In the genomic region with DNA sequence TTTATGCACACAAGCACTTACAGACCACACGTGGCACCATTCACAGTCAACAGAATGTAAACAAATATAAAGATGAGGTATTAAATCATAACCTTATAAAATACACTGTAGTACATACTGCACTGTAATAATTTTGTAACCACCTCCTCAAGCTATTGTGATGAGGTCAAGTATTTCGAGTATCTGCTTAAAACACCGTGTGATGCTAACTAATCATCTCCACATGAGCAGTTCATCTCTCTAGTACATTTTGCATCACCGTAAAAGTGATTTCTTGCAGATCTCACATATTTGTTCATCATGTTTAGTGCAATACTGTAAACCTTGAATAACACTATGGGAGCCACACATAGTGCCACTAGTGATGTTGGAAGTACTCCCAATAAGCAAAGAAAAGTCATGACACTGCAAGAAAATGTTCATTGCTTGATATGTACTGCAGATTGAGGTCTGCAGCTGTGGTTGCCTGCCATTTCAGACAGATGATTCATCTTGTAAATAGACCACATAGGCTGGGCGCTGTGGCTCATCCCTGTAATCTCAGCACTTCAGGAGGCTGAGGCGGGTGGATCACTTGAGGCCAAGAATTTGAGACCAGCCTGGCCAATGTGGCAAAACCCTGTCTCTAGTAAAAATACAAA, we compare ENCODE assay signal across 17 cellular contexts. TPM values are rescaled to one million over a fixed set of nuclear protein-coding genes. Genes with fewer than 3 reads are reported as not detected.
DNase-seq lines count a peak whose midpoint lies in the region; ATAC-seq, FAIRE-seq and TF ChIP-seq lines count a peak whose summit lies in the region.
"Had no signal": no experiment of that assay in that cellular context is flagged by ENCODE, and none has a peak within 500 bp of the region (broad histone marks: within the 10 kb centered on the region; RNA-seq: fewer than 3 reads in every experiment).

No MANE protein-coding gene starts in this region.

- H3K4me3 ChIP-seq in A549 (no peak overlapping the region), HCT116 (replicated peaks in 1 of 2; ENCODE audit: low read depth in 1 of 2, low read length in 2 of 2) (no peak overlapping the region), SJCRH30 (no peak overlapping the region), fibroblast of the aortic adventitia (ENCODE audit: low read depth, low read length) (no peak overlapping the region), heart left ventricle (no peak overlapping the region)
- H3K4me3 ChIP-seq: coronary artery, prostate gland had no signal

- no peaks in the 10 kb centered on the region for H3K79me2 ChIP-seq in HCT116 (ENCODE audit: insufficient read depth, low read length)

- ATAC-seq in A549 (peak; percentile 90 to 97), HCT116 (peak; percentile 76), left colon (no peak), HG02678 (IDR thresholded peaks at IDR 0.05; ENCODE audit: unreplicated experiment) (no peak), heart left ventricle (no peak)
- ATAC-seq: T-cell had no signal

- TF ChIP-seq RAD21 in A549 (conservative IDR thresholded peaks at IDR 0.05 in 1 of 2, IDR thresholded peaks at IDR 0.05 in 1 of 2), result no peak
- TF ChIP-seq RAD21 in HCT116 (IDR thresholded peaks at IDR 0.05; ENCODE audit: low read depth), result no peak

- H3K4me1 ChIP-seq in A549 (peaks cover 11% of the 10 kb centered on the region; the same call in 2 of the 3 replicates), HCT116 (ENCODE audit: control insufficient read depth in 1 of 2, insufficient read depth in 2 of 2, low read length in 2 of 2) (peaks cover 0 to 6% of the 10 kb centered on the region in 2 experiments; a peak in 1 of 4 replicates), SJCRH30 (no peaks in the 10 kb centered on the region), heart left ventricle (no peaks in the 10 kb centered on the region)
- H3K4me1 ChIP-seq: prostate gland had no signal

- 11% methylated on average over 6 of the region's 6 CpGs for WGBS in A549 (ENCODE audit: missing lambda C conversion rate)
- 78 to 83% (median 80%) methylated on average over 6 of the region's 6 CpGs for WGBS in heart left ventricle, 4 donors

- H3K9me3 ChIP-seq in A549, result no peaks in the 10 kb centered on the region
- H3K9me3 ChIP-seq in HCT116 (ENCODE audit: control insufficient read depth in 1 of 2, insufficient read depth in 1 of 2, low read depth in 1 of 2, low read length in 2 of 2), result no peaks in the 10 kb centered on the region
- H3K9me3 ChIP-seq in SJCRH30 (replicated peaks), result no peaks in the 10 kb centered on the region
- H3K9me3 ChIP-seq in heart left ventricle, result no peaks in the 10 kb centered on the region
- H3K9me3 ChIP-seq: prostate gland had no signal

- no TSS peak for BruUV-seq in HCT116 (replicated peaks; lab: Mats Ljungman, UMichigan)

- H3K27ac ChIP-seq in A549 (peak overlapping the region; percentile 54 to 56; a peak in 4 of 6 replicates), HCT116 (ENCODE audit: low read depth, low read length) (no peak overlapping the region), SJCRH30 (no peak overlapping the region), heart left ventricle (no peak overlapping the region)
- H3K27ac ChIP-seq: coronary artery, prostate gland had no signal

- H3K36me3 ChIP-seq in HCT116 (ENCODE audit: control insufficient read depth in 1 of 2, insufficient read depth in 2 of 2, low read length in 2 of 2), result no peaks in the 10 kb centered on the region
- H3K36me3 ChIP-seq in SJCRH30, result no peaks in the 10 kb centered on the region
- no peaks in the 10 kb centered on the region for H3K36me3 ChIP-seq in heart left ventricle
- H3K36me3 ChIP-seq: prostate gland had no signal

- no peak overlapping the region for H3K9ac ChIP-seq in HCT116 (ENCODE audit: low read length)

- RAD21 ChIA-PET in HCT116 (lab: Charles Lee; ENCODE audit: low non-redundant PET in 1 of 2, low total read pairs in 2 of 2, uncharacterized antibody in 2 of 2, unreplicated experiment in 2 of 2), result no interaction called here

- no peak for FAIRE-seq in A549 (lab: Jason Lieb, UNC)
- FAIRE-seq: H1 had no signal

- no peak overlapping the region for H2AFZ ChIP-seq in HCT116 (ENCODE audit: low read depth, low read length, poor library complexity, severe bottlenecking)

- intact Hi-C loops in HCT116 (cut with micrococcal nuclease), result loop anchor here (5.0 kb wide), 1 partner anchor 51 kb away; no protein-coding TSS in a partner anchor
- intact Hi-C loops in left colon (cut with DNase I, micrococcal nuclease), result no loop called here
- intact Hi-C loops in heart left ventricle (cut with DNase I), result no loop called here

- no peak for TF ChIP-seq EP300 in A549 (IDR thresholded peaks at IDR 0.05)

- H3K27me3 ChIP-seq in HCT116 (ENCODE audit: insufficient read depth, low read length), result no peaks in the 10 kb centered on the region; the same call in 1 of the 2 replicates
- H3K27me3 ChIP-seq in SJCRH30, result no peaks in the 10 kb centered on the region
- no peaks in the 10 kb centered on the region for H3K27me3 ChIP-seq in heart left ventricle

- CTCF ChIA-PET in A549 (lab: Yijun Ruan, JAX), result interaction anchor here (1.0 to 1.4 kb wide), 2 partner anchors 8 to 10 kb away, joined by 4 to 5 read pairs; no protein-coding TSS in a partner anchor
- CTCF ChIA-PET in HCT116 (lab: Charles Lee), result no interaction called here

- peak in 1 of 2 experiments; percentile 74 for DNase-seq in A549 (ENCODE audit: low read depth in 1 of 2, low spot score in 1 of 2)
- DNase-seq in HCT116 (ENCODE audit: low read depth, low spot score), result peak; percentile 10
- DNase-seq in SJCRH30, result peak; percentile 54 to 61
- peak; percentile 14 for DNase-seq in fibroblast of the aortic adventitia (ENCODE audit: low read depth)
- DNase-seq in left colon, result no peak
- no peak for DNase-seq in GOT3 (lab: John Stamatoyannopoulos, UW)
- no peak for DNase-seq in heart left ventricle
- DNase-seq: activated CD4-positive, alpha-beta T cell treated with anti-CD3 and anti-CD28 coated beads for 48 hours; activated gamma-delta T cell; hypothalamus; NCI-H526; substantia nigra; T-cell had no signal

- peak overlapping the region; percentile 55 for H3K4me2 ChIP-seq in A549
- no peak overlapping the region for H3K4me2 ChIP-seq in HCT116 (ENCODE audit: low read length)

- POLR2A ChIA-PET in A549 (lab: Yijun Ruan, JAX), result no interaction called here
- POLR2A ChIA-PET in HCT116 (lab: Charles Lee), result no interaction called here

- H4K20me1 ChIP-seq in HCT116 (ENCODE audit: insufficient read depth), result no peaks in the 10 kb centered on the region

- TF ChIP-seq POLR2A in A549 (IDR thresholded peaks at IDR 0.05; ENCODE audit: low read length) (no peak), HCT116 (IDR thresholded peaks at IDR 0.05; ENCODE audit: borderline replicate concordance, extremely low read depth, insufficient read depth, insufficient read length) (no peak), heart left ventricle (IDR thresholded peaks at IDR 0.05) (no peak)

- no peak for TF ChIP-seq CTCF in A549 (IDR thresholded peaks at IDR 0.05)
- TF ChIP-seq CTCF in HCT116 (IDR thresholded peaks at IDR 0.05 in 2 of 3, conservative IDR thresholded peaks at IDR 0.05 in 1 of 3; ENCODE audit: borderline replicate concordance in 1 of 3, insufficient read depth in 1 of 3, low read depth in 2 of 3, low read length in 2 of 3), result no peak
- TF ChIP-seq CTCF in fibroblast of the aortic adventitia (IDR thresholded peaks at IDR 0.05; ENCODE audit: insufficient read depth, low read length), result no peak
- TF ChIP-seq CTCF in heart left ventricle (IDR thresholded peaks at IDR 0.05), result no peak

- H3K9me2 ChIP-seq in HCT116 (ENCODE audit: insufficient read depth), result no peaks in the 10 kb centered on the region

TF ChIP-seq in A549, 52 proteins besides CTCF, POLR2A, EP300 and RAD21 (continues in another document):
- TF ChIP-seq, protein P1, sequence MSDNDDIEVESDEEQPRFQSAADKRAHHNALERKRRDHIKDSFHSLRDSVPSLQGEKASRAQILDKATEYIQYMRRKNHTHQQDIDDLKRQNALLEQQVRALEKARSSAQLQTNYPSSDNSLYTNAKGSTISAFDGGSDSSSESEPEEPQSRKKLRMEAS (IDR thresholded peaks at IDR 0.05), result peak; percentile 48
- TF ChIP-seq FOSL2 (IDR thresholded peaks at IDR 0.05) (peak; percentile 46; the same call in 1 of the 2 replicates), FOSL2 (CRISPR knock-in tag; IDR thresholded peaks at IDR 0.05) (peak; percentile 70), MAFK (IDR thresholded peaks at IDR 0.05; ENCODE audit: partially characterized antibody) (peak; percentile 94), ZNF302 (CRISPR knock-in tag; IDR thresholded peaks at IDR 0.05) (no peak), CBX8 (IDR thresholded peaks at IDR 0.05) (no peak), RNF2 (IDR thresholded peaks at IDR 0.05; ENCODE audit: borderline replicate concordance, low read depth) (no peak)

TF ChIP-seq in HCT116, 20 proteins besides CTCF, POLR2A, EP300 and RAD21:
- TF ChIP-seq EGR1 (IDR thresholded peaks at IDR 0.05; ENCODE audit: low read depth), result no peak
- peak; percentile 19; the same call in 1 of the 2 replicates for TF ChIP-seq JUND (IDR thresholded peaks at IDR 0.05)
- 0 out of 2 replicates have a peak, but pooled peaks have one; percentile 32 for TF ChIP-seq FOSL1 (IDR thresholded peaks at IDR 0.05; ENCODE audit: low read depth)

RNA-seq across cellular contexts. Expression of a gene that starts 44.3 kb away (rescaled TPM):
- polyA plus RNA-seq in A549 (2011; rRNA removed) (not detected in 2 replicates), A549 (2017; fragmentation: RNase III; extraction: RNeasy Plus Mini Kit Qiagen cat#74134 plus additional on column Dnase treatment) (not detected in 3 replicates), heart left ventricle (not detected)
- not detected in 2 replicates for polyA plus RNA-seq in A549 (2012; cell fraction: cytosol; rRNA removed)
- polyA plus RNA-seq in A549 (2012; cell fraction: nucleus; rRNA removed), result not detected in 2 replicates
- polyA minus RNA-seq in A549 (2011; rRNA and poly(A)+ RNA removed), result not detected in 2 replicates
- total RNA-seq in HCT116 (2021; ENCODE audit: unreplicated experiment) (not detected), fibroblast of the aortic adventitia (ENCODE audit: low replicate concordance) (not detected in 2 replicates), left colon (not detected), heart left ventricle (not detected)
- polyA plus RNA-seq in HCT116 (2012), result not detected in 2 replicates
- total RNA-seq in SJCRH30 (2014; rRNA removed; shearing (Covaris generic)), result not detected in 2 replicates
- total RNA-seq: prostate gland, T-cell had no signal

Comparison
In these comparisons a context has a peak if more than half of its experiments do, and no peak if none do; other contexts are left out.
1. ATAC-seq: peak in A549 (2 of 2) and HCT116 (single experiment); none in left colon (single experiment), HG02678 (single experiment) and heart left ventricle (0 of 4).
2. DNase-seq: peak in HCT116 (single experiment), SJCRH30 (2 of 2) and fibroblast of the aortic adventitia (single experiment); none in left colon (0 of 2), GOT3 (single experiment) and heart left ventricle (0 of 5).
3. H3K27ac ChIP-seq: peak in A549 (2 of 2); none in HCT116 (single experiment), SJCRH30 (single experiment) and heart left ventricle (0 of 12).